ENCODE assay signal across 17 cellular contexts in genomic region chr2:109487871-109488655, GRCh38.
"Had no signal": no experiment of that assay in that cellular context is flagged by ENCODE, and none has a peak within 500 bp of the region (broad histone marks: within the 10 kb centered on the region; RNA-seq: fewer than 3 reads in every experiment).

No MANE protein-coding gene starts in this region.

- DNase-seq: activated CD4-positive, alpha-beta T cell treated with anti-CD3 and anti-CD28 coated beads for 48 hours; activated CD8-positive, alpha-beta T cell treated with anti-CD3 and anti-CD28 coated beads for 36 hours; activated effector memory CD4-positive, alpha-beta T cell treated with Interleukin-2 at 50 U/mL for 16 hours; activated naive CD4-positive, alpha-beta T cell treated with anti-CD3 and anti-CD28 coated beads, Interleukin-2, amount 50 U/mL, for 16 hours; activated T-cell treated with anti-CD3 and anti-CD28 coated beads, Interleukin-2, amount 50 U/mL, for 4 hours; adrenal gland; body of pancreas; effector CD8-positive, alpha-beta T cell; gastrocnemius medialis; naive B cell; small intestine; T-helper 2 cell; uterus had no signal

- H3K4me1 ChIP-seq: uterus had no signal

- H3K36me3 ChIP-seq: gastrocnemius medialis, uterus had no signal

- H3K9me3 Mint-ChIP-seq: activated CD8-positive, alpha-beta T cell treated with anti-CD3 and anti-CD28 coated beads for 36 hours; activated T-cell treated with anti-CD3 and anti-CD28 coated beads, Interleukin-2, amount 50 U/mL, for 4 hours; central memory CD8-positive, alpha-beta T cell; naive B cell; WTC11 had no signal

- ATAC-seq: activated CD8-positive, alpha-beta T cell treated with anti-CD3 and anti-CD28 coated beads for 36 hours; activated T-cell treated with anti-CD3 and anti-CD28 coated beads, Interleukin-2, amount 50 U/mL, for 4 hours; body of pancreas; WTC11 had no signal

- H3K27ac ChIP-seq: adrenal gland, body of pancreas, gastrocnemius medialis, neutrophil, uterus had no signal

- H3K9me3 ChIP-seq: adrenal gland, body of pancreas, gastrocnemius medialis, neutrophil, uterus had no signal

- H3K27ac Mint-ChIP-seq: activated CD8-positive, alpha-beta T cell treated with anti-CD3 and anti-CD28 coated beads for 36 hours; WTC11 had no signal

- H3K36me3 Mint-ChIP-seq: WTC11 had no signal

- H3K27me3 ChIP-seq: adrenal gland, body of pancreas, gastrocnemius medialis, uterus had no signal

- H3K4me3 ChIP-seq: adrenal gland, body of pancreas, gastrocnemius medialis, lung, uterus had no signal

- H3K4me1 Mint-ChIP-seq: central memory CD8-positive, alpha-beta T cell; naive B cell; WTC11 had no signal

- H3K4me3 Mint-ChIP-seq: activated CD8-positive, alpha-beta T cell treated with anti-CD3 and anti-CD28 coated beads for 36 hours; activated T-cell treated with anti-CD3 and anti-CD28 coated beads, Interleukin-2, amount 50 U/mL, for 4 hours; central memory CD8-positive, alpha-beta T cell; naive B cell; WTC11 had no signal

- H3K27me3 Mint-ChIP-seq: activated CD8-positive, alpha-beta T cell treated with anti-CD3 and anti-CD28 coated beads for 36 hours had no signal
